In the genomic region with DNA sequence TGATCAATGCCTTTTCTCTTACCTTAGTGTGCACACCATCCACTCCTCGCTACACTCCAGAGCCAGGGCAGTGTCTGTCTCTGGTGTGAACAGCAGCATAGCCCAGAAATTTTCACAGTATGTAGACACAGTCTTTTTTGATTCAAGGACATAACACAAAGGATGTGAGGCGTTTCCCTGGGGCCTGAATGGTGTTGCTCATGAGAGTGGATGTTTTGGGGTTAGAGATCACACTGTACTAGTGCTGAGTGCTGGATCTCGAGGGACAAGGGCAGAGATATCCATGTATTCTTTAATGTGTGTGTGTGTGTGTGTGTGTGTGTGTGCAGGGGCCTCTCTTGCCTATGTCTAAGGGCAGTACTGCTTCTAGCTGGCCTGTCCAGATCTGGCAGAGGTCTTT, we compare ENCODE assay signal across 21 cellular contexts. TPM values are rescaled to one million over a fixed set of nuclear protein-coding genes. Genes with fewer than 3 reads are reported as not detected.
DNase-seq lines count a peak whose midpoint lies in the region; ATAC-seq and TF ChIP-seq lines count a peak whose summit lies in the region.
"Had no signal": no experiment of that assay in that cellular context is flagged by ENCODE, and none has a peak within 500 bp of the region (broad histone marks: within the 10 kb centered on the region; RNA-seq: fewer than 3 reads in every experiment).

No MANE protein-coding gene starts in this region.

- H3K9me3 ChIP-seq in ovary (no peaks in the 10 kb centered on the region), uterus (no peaks in the 10 kb centered on the region)
- H3K9me3 ChIP-seq: adrenal gland, esophagus squamous epithelium had no signal

- TF ChIP-seq EP300 in ovary (IDR thresholded peaks at IDR 0.05): no peak

- TF ChIP-seq CTCF in ovary (IDR thresholded peaks at IDR 0.05) (no peak), uterus (IDR thresholded peaks at IDR 0.05) (no peak)

- peaks cover 2% of the 10 kb centered on the region for H3K27me3 Mint-ChIP-seq in activated CD4-positive, alpha-beta memory T cell treated with anti-CD3 and anti-CD28 coated beads, Interleukin-2, amount 10 ng/mL, durations not matched to agents 7 days and 5 days
- no peaks in the 10 kb centered on the region for H3K27me3 Mint-ChIP-seq in activated CD4-positive, alpha-beta memory T cell treated with anti-CD3 and anti-CD28 coated beads for 36 hours
- H3K27me3 Mint-ChIP-seq: stimulated activated naive B cell treated with anti-CD40 and anti-IgM and Interleukin-4, amounts not matched to agents 10 μg/mL and 1 μg/mL and 100 μg/mL, for 72 hours; T-cell had no signal

- H3K9me3 Mint-ChIP-seq in activated CD4-positive, alpha-beta memory T cell treated with anti-CD3 and anti-CD28 coated beads, Interleukin-2, amount 10 ng/mL, durations not matched to agents 7 days and 5 days: no peaks in the 10 kb centered on the region
- H3K9me3 Mint-ChIP-seq in activated CD4-positive, alpha-beta memory T cell treated with anti-CD3 and anti-CD28 coated beads for 36 hours: no peaks in the 10 kb centered on the region
- H3K9me3 Mint-ChIP-seq: stimulated activated naive B cell treated with anti-CD40 and anti-IgM and Interleukin-4, amounts not matched to agents 10 μg/mL and 1 μg/mL and 100 μg/mL, for 72 hours; T-cell had no signal

- TF ChIP-seq POLR2A in ovary (IDR thresholded peaks at IDR 0.05) (no peak), uterus (IDR thresholded peaks at IDR 0.05) (no peak)

- no peaks in the 10 kb centered on the region for H3K4me1 Mint-ChIP-seq in activated CD4-positive, alpha-beta memory T cell treated with anti-CD3 and anti-CD28 coated beads, Interleukin-2, amount 10 ng/mL, durations not matched to agents 7 days and 5 days
- H3K4me1 Mint-ChIP-seq in activated CD4-positive, alpha-beta memory T cell treated with anti-CD3 and anti-CD28 coated beads for 36 hours (ENCODE audit: low read depth): no peaks in the 10 kb centered on the region
- H3K4me1 Mint-ChIP-seq: stimulated activated naive B cell treated with anti-CD40 and anti-IgM and Interleukin-4, amounts not matched to agents 10 μg/mL and 1 μg/mL and 100 μg/mL, for 72 hours; T-cell had no signal

- CTCF ChIA-PET in activated CD4-positive, alpha-beta memory T cell treated with anti-CD3 and anti-CD28 coated beads, Interleukin-2, amount 10 ng/mL, durations not matched to agents 7 days and 5 days (lab: Charles Lee): interaction anchor here (1.1 kb wide), 1 partner anchor 107 kb away, joined by 4 read pairs; no protein-coding TSS in a partner anchor
- CTCF ChIA-PET in activated CD4-positive, alpha-beta memory T cell treated with anti-CD3 and anti-CD28 coated beads for 36 hours (lab: Charles Lee): interaction anchor here (4.0 kb wide), 1 partner anchor 13 kb away, joined by 12 read pairs; no protein-coding TSS in a partner anchor
- CTCF ChIA-PET in HEK293T (lab: Yijun Ruan, JAX): interaction anchor here (1.5 kb wide), 1 partner anchor 11 kb away, joined by 3 read pairs; no protein-coding TSS in a partner anchor

- H3K27ac ChIP-seq in ovary: peak overlapping the region in 1 of 2 donors; percentile 48
- peak overlapping the region; percentile 83 to 86 for H3K27ac ChIP-seq in uterus

- POLR2A ChIA-PET in activated CD4-positive, alpha-beta memory T cell treated with anti-CD3 and anti-CD28 coated beads, Interleukin-2, amount 10 ng/mL, durations not matched to agents 7 days and 5 days (lab: Charles Lee): no interaction called here
- POLR2A ChIA-PET in activated CD4-positive, alpha-beta memory T cell treated with anti-CD3 and anti-CD28 coated beads for 36 hours (lab: Charles Lee): no interaction called here
- POLR2A ChIA-PET in HEK293T (lab: Yijun Ruan, JAX): interaction anchor here (1.7 kb wide), 1 partner anchor 10 kb away, joined by 4 read pairs; no protein-coding TSS in a partner anchor

- ATAC-seq in left ventricle myocardium superior: peak; percentile 57
- ATAC-seq: stimulated activated naive B cell treated with anti-CD40 and anti-IgM and Interleukin-4, amounts not matched to agents 10 μg/mL and 1 μg/mL and 100 μg/mL, for 72 hours; T-cell had no signal

- H3K36me3 Mint-ChIP-seq in activated CD4-positive, alpha-beta memory T cell treated with anti-CD3 and anti-CD28 coated beads, Interleukin-2, amount 10 ng/mL, durations not matched to agents 7 days and 5 days (ENCODE audit: low read depth): no peaks in the 10 kb centered on the region
- H3K36me3 Mint-ChIP-seq in activated CD4-positive, alpha-beta memory T cell treated with anti-CD3 and anti-CD28 coated beads for 36 hours: no peaks in the 10 kb centered on the region

- H3K27me3 ChIP-seq in ovary (no peaks in the 10 kb centered on the region), uterus (no peaks in the 10 kb centered on the region)
- H3K27me3 ChIP-seq: adrenal gland, esophagus squamous epithelium had no signal

- intact Hi-C loops in activated CD4-positive, alpha-beta memory T cell treated with anti-CD3 and anti-CD28 coated beads for 36 hours (cut with micrococcal nuclease): no loop called here
- intact Hi-C loops in left ventricle myocardium superior (cut with micrococcal nuclease) (no loop called here), ovary (cut with DNase I) (no loop called here), uterus (cut with DNase I; ENCODE audit: low total_unique reads) (no loop called here)

- peak; percentile 15 for DNase-seq in activated CD4-positive, alpha-beta memory T cell treated with anti-CD3 and anti-CD28 coated beads, Interleukin-2, amount 10 ng/mL, durations not matched to agents 7 days and 5 days
- DNase-seq in activated CD4-positive, alpha-beta memory T cell treated with anti-CD3 and anti-CD28 coated beads for 36 hours: no peak
- DNase-seq in left ventricle myocardium superior (no peak), ovary (peak in 3 of 5 donors; percentile 15 to 24 (median 21)), uterus (peak; percentile 11 to 16), NCI-H526 treated with DMSO at 0.1 percent for 48 hours (lab: John Stamatoyannopoulos, UW) (no peak), HEK293T (ENCODE audit: extremely low spot score) (no peak), occipital lobe (lab: John Stamatoyannopoulos, UW) (no peak)
- DNase-seq: 8988T; activated CD4-positive, alpha-beta T cell treated with anti-CD3 and anti-CD28 coated beads for 4 hours; activated effector memory CD4-positive, alpha-beta T cell treated with anti-CD3 and anti-CD28 coated beads, Interleukin-2, amount 50 U/mL, for 16 hours; central memory CD4-positive, alpha-beta T cell; esophagus squamous epithelium; Kasumi-1; mammary epithelial cell; NCI-H1417 treated with DMSO at 0.1 percent for 48 hours; SHP77; stimulated activated naive B cell treated with anti-CD40 and anti-IgM and Interleukin-4, amounts not matched to agents 10 μg/mL and 1 μg/mL and 100 μg/mL, for 72 hours; T-cell had no signal

- H3K4me3 ChIP-seq in ovary (no peak overlapping the region), uterus (no peak overlapping the region)
- H3K4me3 ChIP-seq: adrenal gland, esophagus squamous epithelium had no signal

- no peak overlapping the region for H3K27ac Mint-ChIP-seq in activated CD4-positive, alpha-beta memory T cell treated with anti-CD3 and anti-CD28 coated beads, Interleukin-2, amount 10 ng/mL, durations not matched to agents 7 days and 5 days
- H3K27ac Mint-ChIP-seq in activated CD4-positive, alpha-beta memory T cell treated with anti-CD3 and anti-CD28 coated beads for 36 hours: no peak overlapping the region
- H3K27ac Mint-ChIP-seq: stimulated activated naive B cell treated with anti-CD40 and anti-IgM and Interleukin-4, amounts not matched to agents 10 μg/mL and 1 μg/mL and 100 μg/mL, for 72 hours; T-cell had no signal

- H3K4me3 Mint-ChIP-seq in activated CD4-positive, alpha-beta memory T cell treated with anti-CD3 and anti-CD28 coated beads, Interleukin-2, amount 10 ng/mL, durations not matched to agents 7 days and 5 days: no peak overlapping the region
- H3K4me3 Mint-ChIP-seq in activated CD4-positive, alpha-beta memory T cell treated with anti-CD3 and anti-CD28 coated beads for 36 hours: no peak overlapping the region
- H3K4me3 Mint-ChIP-seq: stimulated activated naive B cell treated with anti-CD40 and anti-IgM and Interleukin-4, amounts not matched to agents 10 μg/mL and 1 μg/mL and 100 μg/mL, for 72 hours; T-cell had no signal

- H3K36me3 ChIP-seq in ovary (no peaks in the 10 kb centered on the region), uterus (no peaks in the 10 kb centered on the region)
- H3K36me3 ChIP-seq: adrenal gland, esophagus squamous epithelium had no signal

- WGBS in ovary, 3 donors: 33 to 55% (median 40%) methylated on average over 3 of the region's 3 CpGs

- H3K4me1 ChIP-seq in ovary (ENCODE audit: insufficient read depth) (peaks cover 22% of the 10 kb centered on the region), uterus (peaks cover 0 to 8% of the 10 kb centered on the region in 2 donors)
- H3K4me1 ChIP-seq: adrenal gland had no signal

TF ChIP-seq in HEK293T, 16 proteins besides CTCF, POLR2A, EP300 and RAD21 (continues in another document):
- TF ChIP-seq ZNF384 (IDR thresholded peaks at IDR 0.05) (no peak), ARNT (IDR thresholded peaks at IDR 0.05) (no peak), TARDBP (IDR thresholded peaks at IDR 0.05) (no peak), HDGF (IDR thresholded peaks at IDR 0.05; ENCODE audit: borderline replicate concordance) (no peak), CTBP1 (IDR thresholded peaks at IDR 0.05; ENCODE audit: borderline replicate concordance) (no peak), ELF4 (IDR thresholded peaks at IDR 0.05) (no peak), LEF1 (IDR thresholded peaks at IDR 0.05; ENCODE audit: borderline replicate concordance) (no peak), SUZ12 (IDR thresholded peaks at IDR 0.05) (no peak), SP1 (IDR thresholded peaks at IDR 0.05) (no peak), FOXM1 (IDR thresholded peaks at IDR 0.05; ENCODE audit: borderline replicate concordance) (no peak)
- TF ChIP-seq, protein P1, sequence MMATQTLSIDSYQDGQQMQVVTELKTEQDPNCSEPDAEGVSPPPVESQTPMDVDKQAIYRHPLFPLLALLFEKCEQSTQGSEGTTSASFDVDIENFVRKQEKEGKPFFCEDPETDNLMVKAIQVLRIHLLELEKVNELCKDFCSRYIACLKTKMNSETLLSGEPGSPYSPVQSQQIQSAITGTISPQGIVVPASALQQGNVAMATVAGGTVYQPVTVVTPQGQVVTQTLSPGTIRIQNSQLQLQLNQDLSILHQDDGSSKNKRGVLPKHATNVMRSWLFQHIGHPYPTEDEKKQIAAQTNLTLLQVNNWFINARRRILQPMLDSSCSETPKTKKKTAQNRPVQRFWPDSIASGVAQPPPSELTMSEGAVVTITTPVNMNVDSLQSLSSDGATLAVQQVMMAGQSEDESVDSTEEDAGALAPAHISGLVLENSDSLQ (IDR thresholded peaks at IDR 0.05): no peak

RNA-seq across cellular contexts. Expression of a gene that starts 47.8 kb away (rescaled TPM):
- under 1 TPM; 0.18 to 0.28 TPM for total RNA-seq in activated CD4-positive, alpha-beta memory T cell treated with anti-CD3 and anti-CD28 coated beads, Interleukin-2, amount 10 ng/mL, durations not matched to agents 7 days and 5 days
- total RNA-seq in activated CD4-positive, alpha-beta memory T cell treated with anti-CD3 and anti-CD28 coated beads for 36 hours: under 1 TPM in 1 of 2 experiments, not detected in 1; 0.17 TPM
- total RNA-seq in left ventricle myocardium superior: 1.9 TPM
- 10 to 100 TPM in 6 of 7 donors, 1 to 10 TPM in 1; 8.8 to 33.0 (median 28.8) TPM for total RNA-seq in ovary
- polyA plus RNA-seq in ovary: 10 to 100 TPM in 1 of 2 donors, 1 to 10 TPM in 1; 6.2 to 17.4 TPM
- total RNA-seq in uterus: 10 to 100 TPM in 3 of 4 donors, 1 to 10 TPM in 1; 3.1 to 25.1 (median 20.8) TPM
- 0.62 TPM for total RNA-seq in occipital lobe
- total RNA-seq: OCI-LY7 had no signal
- polyA plus RNA-seq: mammary epithelial cell had no signal

Comparison
In these comparisons a context has a peak if more than half of its experiments do, and no peak if none do; other contexts are left out.
1. DNase-seq: peak in activated CD4-positive, alpha-beta memory T cell treated with anti-CD3 and anti-CD28 coated beads, Interleukin-2, amount 10 ng/mL, durations not matched to agents 7 days and 5 days (single experiment), ovary (3 of 5) and uterus (2 of 2); none in activated CD4-positive, alpha-beta memory T cell treated with anti-CD3 and anti-CD28 coated beads for 36 hours (single experiment), left ventricle myocardium superior (single experiment), NCI-H526 treated with DMSO at 0.1 percent for 48 hours (single experiment), HEK293T (single experiment) and occipital lobe (single experiment).